24 cellular contexts compared by ENCODE assay signal in the genomic region with DNA sequence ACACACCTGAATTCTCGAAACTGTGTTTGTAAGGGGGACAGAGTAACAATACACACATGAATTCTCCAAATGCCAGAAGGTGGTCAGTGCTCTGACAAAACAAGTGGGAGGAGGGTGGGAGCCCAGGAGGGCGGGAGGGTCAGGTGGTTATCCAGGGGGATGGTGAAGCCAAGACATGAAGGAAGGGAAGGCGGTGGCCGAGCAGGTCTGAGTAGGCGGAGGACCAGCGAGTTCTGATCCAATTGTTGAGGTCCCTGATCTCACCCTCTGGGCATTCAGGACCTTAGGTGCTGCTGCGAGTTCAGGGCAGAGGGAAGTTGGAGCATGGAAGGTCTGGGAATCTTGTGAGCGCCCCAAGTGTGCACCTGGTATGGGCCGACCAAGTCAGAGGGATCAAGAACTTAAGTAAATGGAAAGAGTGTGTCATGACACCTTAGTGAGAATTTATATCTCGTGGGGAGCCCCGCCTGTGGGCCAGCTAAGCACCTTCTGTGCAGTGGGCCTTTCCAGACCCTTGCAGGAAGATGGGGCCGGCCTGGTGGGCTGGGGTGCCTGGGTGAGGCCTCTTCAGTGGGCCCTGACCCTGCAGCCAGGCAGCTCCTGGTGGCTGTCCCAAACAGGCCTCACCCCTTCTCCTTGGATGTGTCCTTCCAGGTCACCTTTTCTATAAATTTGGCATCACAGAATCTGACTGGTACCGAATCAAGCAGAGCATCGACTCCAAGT.
"Had no signal": no experiment of that assay in that cellular context is flagged by ENCODE, and none has a peak within 500 bp of the region (broad histone marks: within the 10 kb centered on the region; RNA-seq: fewer than 3 reads in every experiment).

No MANE protein-coding gene starts in this region.

- H3K27me3 ChIP-seq: gastroesophageal sphincter, heart left ventricle, sigmoid colon, upper lobe of left lung had no signal

- H3K27ac Mint-ChIP-seq: activated CD4-positive, alpha-beta memory T cell treated with anti-CD3 and anti-CD28 coated beads for 36 hours; activated naive CD8-positive, alpha-beta T cell treated with anti-CD3 and anti-CD28 coated beads for 36 hours; natural killer cell treated with Interleukin-12 subunit alpha and Interleukin-12 subunit beta and Interleukin-15 and Interleukin-18, amount 100 ng/mL, for 72 hours; stimulated activated naive B cell treated with anti-CD40 and anti-IgM and Interleukin-4, amounts not matched to agents 10 μg/mL and 1 μg/mL and 100 μg/mL, for 72 hours; T-helper 1 cell treated with Interleukin-12 subunit alpha and Interleukin-12 subunit beta and Interleukin-4 antibody, amounts not matched to agents 30 μg/mL and 1 μg/mL, for 36 hours had no signal

- H3K27me3 Mint-ChIP-seq: activated CD4-positive, alpha-beta memory T cell treated with anti-CD3 and anti-CD28 coated beads for 36 hours; activated naive CD8-positive, alpha-beta T cell treated with anti-CD3 and anti-CD28 coated beads for 36 hours; natural killer cell treated with Interleukin-12 subunit alpha and Interleukin-12 subunit beta and Interleukin-15 and Interleukin-18, amount 100 ng/mL, for 72 hours; stimulated activated naive B cell treated with anti-CD40 and anti-IgM and Interleukin-4, amounts not matched to agents 10 μg/mL and 1 μg/mL and 100 μg/mL, for 72 hours had no signal

- H3K36me3 ChIP-seq: upper lobe of left lung had no signal

- H3K36me3 Mint-ChIP-seq: activated CD4-positive, alpha-beta memory T cell treated with anti-CD3 and anti-CD28 coated beads for 36 hours; activated naive CD8-positive, alpha-beta T cell treated with anti-CD3 and anti-CD28 coated beads for 36 hours; natural killer cell treated with Interleukin-12 subunit alpha and Interleukin-12 subunit beta and Interleukin-15 and Interleukin-18, amount 100 ng/mL, for 72 hours had no signal

- H3K27ac ChIP-seq: coronary artery, epithelial cell of prostate, gastroesophageal sphincter, sigmoid colon, upper lobe of left lung had no signal

- H3K4me2 ChIP-seq: smooth muscle cell had no signal

- H3K4me3 ChIP-seq: coronary artery, gastroesophageal sphincter, heart left ventricle, lung, sigmoid colon, smooth muscle cell, upper lobe of left lung had no signal

- DNase-seq: activated CD4-positive, alpha-beta memory T cell treated with anti-CD3 and anti-CD28 coated beads for 36 hours; activated CD4-positive, alpha-beta T cell treated with anti-CD3 and anti-CD28 coated beads for 48 hours; activated naive CD4-positive, alpha-beta T cell treated with Interleukin-2 at 50 U/mL for 16 hours; activated naive CD8-positive, alpha-beta T cell treated with anti-CD3 and anti-CD28 coated beads for 36 hours; activated T-cell treated with anti-CD3 and anti-CD28 coated beads, Interleukin-2, amount 50 U/mL, for 48 hours; cerebellar nuclear complex; heart left ventricle; left colon; occipital lobe; sigmoid colon; stimulated activated CD4-positive, alpha-beta T cell treated with anti-CD3 and anti-CD28 coated beads, Interleukin-15, amount 100 ng/mL, for 24 hours; stimulated activated CD4-positive, alpha-beta T cell treated with anti-CD3 and anti-CD28 coated beads, Interleukin-2, amount 100 ng/mL, for 48 hours; stimulated activated CD8-positive, alpha-beta memory T cell treated with anti-CD3 and anti-CD28 coated beads, Interleukin-4, amount 100 ng/mL, for 48 hours; stimulated activated naive B cell treated with anti-CD40 and anti-IgM and Interleukin-4, amounts not matched to agents 10 μg/mL and 1 μg/mL and 100 μg/mL, for 72 hours; T1000 had no signal

- FAIRE-seq: islet of Langerhans had no signal

- H3K9me3 ChIP-seq: gastroesophageal sphincter, heart left ventricle, sigmoid colon, upper lobe of left lung had no signal

- H3K9me3 Mint-ChIP-seq: activated CD4-positive, alpha-beta memory T cell treated with anti-CD3 and anti-CD28 coated beads for 36 hours; activated naive CD8-positive, alpha-beta T cell treated with anti-CD3 and anti-CD28 coated beads for 36 hours; natural killer cell treated with Interleukin-12 subunit alpha and Interleukin-12 subunit beta and Interleukin-15 and Interleukin-18, amount 100 ng/mL, for 72 hours; stimulated activated naive B cell treated with anti-CD40 and anti-IgM and Interleukin-4, amounts not matched to agents 10 μg/mL and 1 μg/mL and 100 μg/mL, for 72 hours; T-helper 1 cell treated with Interleukin-12 subunit alpha and Interleukin-12 subunit beta and Interleukin-4 antibody, amounts not matched to agents 30 μg/mL and 1 μg/mL, for 36 hours had no signal

- H3K4me3 Mint-ChIP-seq: activated CD4-positive, alpha-beta memory T cell treated with anti-CD3 and anti-CD28 coated beads for 36 hours; activated naive CD8-positive, alpha-beta T cell treated with anti-CD3 and anti-CD28 coated beads for 36 hours; natural killer cell treated with Interleukin-12 subunit alpha and Interleukin-12 subunit beta and Interleukin-15 and Interleukin-18, amount 100 ng/mL, for 72 hours; stimulated activated naive B cell treated with anti-CD40 and anti-IgM and Interleukin-4, amounts not matched to agents 10 μg/mL and 1 μg/mL and 100 μg/mL, for 72 hours; T-helper 1 cell treated with Interleukin-12 subunit alpha and Interleukin-12 subunit beta and Interleukin-4 antibody, amounts not matched to agents 30 μg/mL and 1 μg/mL, for 36 hours had no signal
